In genomic region chr7:43454936-43455518, GRCh38 we compare ENCODE assay signal across 8 cellular contexts.
DNase-seq lines count a peak whose midpoint lies in the region; ATAC-seq, FAIRE-seq and TF ChIP-seq lines count a peak whose summit lies in the region.

No MANE protein-coding gene starts in this region.

- FAIRE-seq in H54 (lab: Jason Lieb, UNC): peak; percentile 87

- DNase-seq in NCI-H446 (lab: John Stamatoyannopoulos, UW) (peak; percentile 17 to 21), NCI-H446 treated with DMSO at 0.1 percent for 48 hours (lab: John Stamatoyannopoulos, UW) (no peak), H54 (ENCODE audit: insufficient read length, low spot score) (peak; percentile 67), NCI-H2196 (lab: John Stamatoyannopoulos, UW; ENCODE audit: unreplicated experiment) (peak; percentile 17), T47D (ENCODE audit: low read depth in 1 of 2, low spot score in 1 of 2) (peak; percentile 62 to 70), medulla oblongata (ENCODE audit: extremely low spot score) (peak; percentile 70), GOT3 (lab: John Stamatoyannopoulos, UW) (no peak)

- TF ChIP-seq POLR2A in H54 (IDR thresholded peaks at IDR 0.05; ENCODE audit: low read depth, low read length): no peak

- no peak for ATAC-seq in GM21723 (IDR thresholded peaks at IDR 0.05; ENCODE audit: unreplicated experiment)

- in situ Hi-C loops in T47D (cut with HindIII; ENCODE audit: low pct_unique_long_range_greater_than_20kb, low sequenced_read_pairs): no loop called here

Comparison
In these comparisons a context has a peak if more than half of its experiments do, and no peak if none do; other contexts are left out.
1. DNase-seq: peak in NCI-H446 (2 of 2), H54 (single experiment), NCI-H2196 (single experiment), T47D (2 of 2) and medulla oblongata (single experiment); none in NCI-H446 treated with DMSO at 0.1 percent for 48 hours (single experiment) and GOT3 (single experiment).